1 cellular context compared by ENCODE assay signal in the genomic region with DNA sequence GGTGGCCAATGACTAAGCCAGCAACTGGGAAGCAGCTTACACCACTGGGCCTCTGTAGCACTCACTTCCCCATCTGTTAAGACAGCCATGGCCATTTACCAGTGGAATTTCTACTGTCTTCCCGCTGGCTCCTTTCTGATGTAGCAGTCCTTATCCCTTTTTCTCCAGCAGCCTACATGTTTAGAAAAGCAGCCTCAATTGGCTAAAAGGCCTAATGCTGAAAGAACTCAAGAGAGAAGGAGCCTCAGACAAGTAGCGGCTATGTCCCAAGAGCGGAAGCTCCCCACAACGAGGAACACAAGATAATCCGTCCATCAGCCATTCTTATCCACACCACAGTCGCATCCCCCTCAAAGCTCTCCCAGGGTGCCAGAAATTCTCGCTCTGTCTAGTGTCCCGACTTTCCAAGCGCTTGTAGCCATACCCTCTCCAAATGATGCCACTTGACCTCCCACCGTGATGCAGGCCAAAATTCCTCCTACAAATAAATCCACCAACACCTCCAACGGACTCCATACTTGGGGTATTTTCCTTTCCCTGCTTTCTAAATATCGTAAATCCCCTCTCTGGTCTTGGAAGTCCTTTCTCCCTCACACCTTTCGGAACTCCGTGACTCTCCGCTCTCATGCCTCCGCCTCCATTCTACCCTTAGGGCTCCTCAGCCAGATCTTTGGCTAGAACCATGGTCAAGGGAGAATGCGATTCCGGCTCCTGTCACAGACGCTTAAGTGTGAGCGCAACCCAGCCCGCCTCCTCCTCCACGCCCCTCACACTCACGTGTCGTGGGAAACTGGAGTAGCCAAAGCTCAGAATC.
TF ChIP-seq lines count a peak whose summit lies in the region.

No MANE protein-coding gene starts in this region.

TF ChIP-seq in GM12878, 131 proteins besides CTCF, POLR2A, EP300 and RAD21 (continues in another document):
- TF ChIP-seq CREB1 (IDR thresholded peaks at IDR 0.05; ENCODE audit: low read depth) (no peak), MTA3 (IDR thresholded peaks at IDR 0.05; ENCODE audit: borderline replicate concordance, low read length) (no peak), SUZ12 (IDR thresholded peaks at IDR 0.05; ENCODE audit: unreplicated experiment) (no peak), SIN3A (IDR thresholded peaks at IDR 0.05; ENCODE audit: low read depth, low read length) (0 out of 2 replicates have a peak, but pooled peaks have one; percentile 83), ETV6 (conservative IDR thresholded peaks at IDR 0.05 in 1 of 2, IDR thresholded peaks at IDR 0.05 in 1 of 2; ENCODE audit: borderline replicate concordance in 1 of 2, low read depth in 1 of 2) (no peak), POU2F2 (IDR thresholded peaks at IDR 0.05; ENCODE audit: borderline replicate concordance, low read depth, low read length) (peak; percentile 45; the same call in 1 of the 3 replicates), SPI1 (IDR thresholded peaks at IDR 0.05; ENCODE audit: borderline replicate concordance, insufficient read depth, low read depth, low read length) (peak; percentile 65), MTA2 (IDR thresholded peaks at IDR 0.05; ENCODE audit: low read depth) (0 out of 2 replicates have a peak, but pooled peaks have one; percentile 29), MXI1 (IDR thresholded peaks at IDR 0.05; ENCODE audit: low read depth, low read length) (no peak), MYB (IDR thresholded peaks at IDR 0.05; ENCODE audit: borderline replicate concordance, low read depth, low read length) (no peak), ZSCAN29 (IDR thresholded peaks at IDR 0.05) (peak; percentile 43; the same call in 1 of the 2 replicates), LARP7 (IDR thresholded peaks at IDR 0.05) (peak; percentile 48; the same call in 1 of the 2 replicates), TCF12 (IDR thresholded peaks at IDR 0.05; ENCODE audit: low read depth, low read length) (no peak), BMI1 (IDR thresholded peaks at IDR 0.05; ENCODE audit: borderline replicate concordance) (0 out of 2 replicates have a peak, but pooled peaks have one; percentile 32), PAX8 (IDR thresholded peaks at IDR 0.05) (no peak), ZBED1 (IDR thresholded peaks at IDR 0.05; ENCODE audit: borderline replicate concordance) (peak; percentile 23; the same call in 1 of the 2 replicates), NFIC (IDR thresholded peaks at IDR 0.05; ENCODE audit: low read depth, low read length) (no peak), YY1 (IDR thresholded peaks at IDR 0.05; ENCODE audit: low read depth, low read length) (peak; percentile 18; the same call in 1 of the 2 replicates), NBN (IDR thresholded peaks at IDR 0.05) (0 out of 2 replicates have a peak, but pooled peaks have one; percentile 20), KLF5 (IDR thresholded peaks at IDR 0.05; ENCODE audit: partially characterized antibody) (no peak), MEF2B (IDR thresholded peaks at IDR 0.05; ENCODE audit: partially characterized antibody, poor library complexity, severe bottlenecking) (no peak), NFXL1 (IDR thresholded peaks at IDR 0.05; ENCODE audit: borderline replicate concordance) (no peak), NRF1 (conservative IDR thresholded peaks at IDR 0.05; ENCODE audit: low read depth, low read length) (no peak), CBFB (IDR thresholded peaks at IDR 0.05; ENCODE audit: low read depth) (0 out of 2 replicates have a peak, but pooled peaks have one; percentile 32), SMC3 (IDR thresholded peaks at IDR 0.05; ENCODE audit: borderline replicate concordance, low read length) (no peak), ZZZ3 (IDR thresholded peaks at IDR 0.05; ENCODE audit: control insufficient read depth, insufficient read length, low read depth) (no peak)
- TF ChIP-seq, protein P1, sequence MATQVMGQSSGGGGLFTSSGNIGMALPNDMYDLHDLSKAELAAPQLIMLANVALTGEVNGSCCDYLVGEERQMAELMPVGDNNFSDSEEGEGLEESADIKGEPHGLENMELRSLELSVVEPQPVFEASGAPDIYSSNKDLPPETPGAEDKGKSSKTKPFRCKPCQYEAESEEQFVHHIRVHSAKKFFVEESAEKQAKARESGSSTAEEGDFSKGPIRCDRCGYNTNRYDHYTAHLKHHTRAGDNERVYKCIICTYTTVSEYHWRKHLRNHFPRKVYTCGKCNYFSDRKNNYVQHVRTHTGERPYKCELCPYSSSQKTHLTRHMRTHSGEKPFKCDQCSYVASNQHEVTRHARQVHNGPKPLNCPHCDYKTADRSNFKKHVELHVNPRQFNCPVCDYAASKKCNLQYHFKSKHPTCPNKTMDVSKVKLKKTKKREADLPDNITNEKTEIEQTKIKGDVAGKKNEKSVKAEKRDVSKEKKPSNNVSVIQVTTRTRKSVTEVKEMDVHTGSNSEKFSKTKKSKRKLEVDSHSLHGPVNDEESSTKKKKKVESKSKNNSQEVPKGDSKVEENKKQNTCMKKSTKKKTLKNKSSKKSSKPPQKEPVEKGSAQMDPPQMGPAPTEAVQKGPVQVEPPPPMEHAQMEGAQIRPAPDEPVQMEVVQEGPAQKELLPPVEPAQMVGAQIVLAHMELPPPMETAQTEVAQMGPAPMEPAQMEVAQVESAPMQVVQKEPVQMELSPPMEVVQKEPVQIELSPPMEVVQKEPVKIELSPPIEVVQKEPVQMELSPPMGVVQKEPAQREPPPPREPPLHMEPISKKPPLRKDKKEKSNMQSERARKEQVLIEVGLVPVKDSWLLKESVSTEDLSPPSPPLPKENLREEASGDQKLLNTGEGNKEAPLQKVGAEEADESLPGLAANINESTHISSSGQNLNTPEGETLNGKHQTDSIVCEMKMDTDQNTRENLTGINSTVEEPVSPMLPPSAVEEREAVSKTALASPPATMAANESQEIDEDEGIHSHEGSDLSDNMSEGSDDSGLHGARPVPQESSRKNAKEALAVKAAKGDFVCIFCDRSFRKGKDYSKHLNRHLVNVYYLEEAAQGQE (IDR thresholded peaks at IDR 0.05; ENCODE audit: low read depth, low read length): no peak; the same call in 1 of the 2 replicates
- TF ChIP-seq, protein P2, sequence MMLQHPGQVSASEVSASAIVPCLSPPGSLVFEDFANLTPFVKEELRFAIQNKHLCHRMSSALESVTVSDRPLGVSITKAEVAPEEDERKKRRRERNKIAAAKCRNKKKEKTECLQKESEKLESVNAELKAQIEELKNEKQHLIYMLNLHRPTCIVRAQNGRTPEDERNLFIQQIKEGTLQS (IDR thresholded peaks at IDR 0.05; ENCODE audit: borderline replicate concordance, extremely low read depth, low read depth, low read length): no peak
- TF ChIP-seq, protein P3, sequence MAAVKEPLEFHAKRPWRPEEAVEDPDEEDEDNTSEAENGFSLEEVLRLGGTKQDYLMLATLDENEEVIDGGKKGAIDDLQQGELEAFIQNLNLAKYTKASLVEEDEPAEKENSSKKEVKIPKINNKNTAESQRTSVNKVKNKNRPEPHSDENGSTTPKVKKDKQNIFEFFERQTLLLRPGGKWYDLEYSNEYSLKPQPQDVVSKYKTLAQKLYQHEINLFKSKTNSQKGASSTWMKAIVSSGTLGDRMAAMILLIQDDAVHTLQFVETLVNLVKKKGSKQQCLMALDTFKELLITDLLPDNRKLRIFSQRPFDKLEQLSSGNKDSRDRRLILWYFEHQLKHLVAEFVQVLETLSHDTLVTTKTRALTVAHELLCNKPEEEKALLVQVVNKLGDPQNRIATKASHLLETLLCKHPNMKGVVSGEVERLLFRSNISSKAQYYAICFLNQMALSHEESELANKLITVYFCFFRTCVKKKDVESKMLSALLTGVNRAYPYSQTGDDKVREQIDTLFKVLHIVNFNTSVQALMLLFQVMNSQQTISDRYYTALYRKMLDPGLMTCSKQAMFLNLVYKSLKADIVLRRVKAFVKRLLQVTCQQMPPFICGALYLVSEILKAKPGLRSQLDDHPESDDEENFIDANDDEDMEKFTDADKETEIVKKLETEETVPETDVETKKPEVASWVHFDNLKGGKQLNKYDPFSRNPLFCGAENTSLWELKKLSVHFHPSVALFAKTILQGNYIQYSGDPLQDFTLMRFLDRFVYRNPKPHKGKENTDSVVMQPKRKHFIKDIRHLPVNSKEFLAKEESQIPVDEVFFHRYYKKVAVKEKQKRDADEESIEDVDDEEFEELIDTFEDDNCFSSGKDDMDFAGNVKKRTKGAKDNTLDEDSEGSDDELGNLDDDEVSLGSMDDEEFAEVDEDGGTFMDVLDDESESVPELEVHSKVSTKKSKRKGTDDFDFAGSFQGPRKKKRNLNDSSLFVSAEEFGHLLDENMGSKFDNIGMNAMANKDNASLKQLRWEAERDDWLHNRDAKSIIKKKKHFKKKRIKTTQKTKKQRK (IDR thresholded peaks at IDR 0.05; ENCODE audit: low read depth, low read length): no peak
- TF ChIP-seq, protein P4, sequence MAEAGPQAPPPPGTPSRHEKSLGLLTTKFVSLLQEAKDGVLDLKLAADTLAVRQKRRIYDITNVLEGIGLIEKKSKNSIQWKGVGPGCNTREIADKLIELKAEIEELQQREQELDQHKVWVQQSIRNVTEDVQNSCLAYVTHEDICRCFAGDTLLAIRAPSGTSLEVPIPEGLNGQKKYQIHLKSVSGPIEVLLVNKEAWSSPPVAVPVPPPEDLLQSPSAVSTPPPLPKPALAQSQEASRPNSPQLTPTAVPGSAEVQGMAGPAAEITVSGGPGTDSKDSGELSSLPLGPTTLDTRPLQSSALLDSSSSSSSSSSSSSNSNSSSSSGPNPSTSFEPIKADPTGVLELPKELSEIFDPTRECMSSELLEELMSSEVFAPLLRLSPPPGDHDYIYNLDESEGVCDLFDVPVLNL (IDR thresholded peaks at IDR 0.05; ENCODE audit: low read depth, low read length): no peak
- TF ChIP-seq, protein P5, sequence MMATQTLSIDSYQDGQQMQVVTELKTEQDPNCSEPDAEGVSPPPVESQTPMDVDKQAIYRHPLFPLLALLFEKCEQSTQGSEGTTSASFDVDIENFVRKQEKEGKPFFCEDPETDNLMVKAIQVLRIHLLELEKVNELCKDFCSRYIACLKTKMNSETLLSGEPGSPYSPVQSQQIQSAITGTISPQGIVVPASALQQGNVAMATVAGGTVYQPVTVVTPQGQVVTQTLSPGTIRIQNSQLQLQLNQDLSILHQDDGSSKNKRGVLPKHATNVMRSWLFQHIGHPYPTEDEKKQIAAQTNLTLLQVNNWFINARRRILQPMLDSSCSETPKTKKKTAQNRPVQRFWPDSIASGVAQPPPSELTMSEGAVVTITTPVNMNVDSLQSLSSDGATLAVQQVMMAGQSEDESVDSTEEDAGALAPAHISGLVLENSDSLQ (IDR thresholded peaks at IDR 0.05): no peak
- TF ChIP-seq, protein P6, sequence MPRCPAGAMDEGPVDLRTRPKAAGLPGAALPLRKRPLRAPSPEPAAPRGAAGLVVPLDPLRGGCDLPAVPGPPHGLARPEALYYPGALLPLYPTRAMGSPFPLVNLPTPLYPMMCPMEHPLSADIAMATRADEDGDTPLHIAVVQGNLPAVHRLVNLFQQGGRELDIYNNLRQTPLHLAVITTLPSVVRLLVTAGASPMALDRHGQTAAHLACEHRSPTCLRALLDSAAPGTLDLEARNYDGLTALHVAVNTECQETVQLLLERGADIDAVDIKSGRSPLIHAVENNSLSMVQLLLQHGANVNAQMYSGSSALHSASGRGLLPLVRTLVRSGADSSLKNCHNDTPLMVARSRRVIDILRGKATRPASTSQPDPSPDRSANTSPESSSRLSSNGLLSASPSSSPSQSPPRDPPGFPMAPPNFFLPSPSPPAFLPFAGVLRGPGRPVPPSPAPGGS (IDR thresholded peaks at IDR 0.05; ENCODE audit: borderline replicate concordance, insufficient read depth, low read depth, low read length, poor library complexity, severe bottlenecking): no peak
- TF ChIP-seq, protein P7, sequence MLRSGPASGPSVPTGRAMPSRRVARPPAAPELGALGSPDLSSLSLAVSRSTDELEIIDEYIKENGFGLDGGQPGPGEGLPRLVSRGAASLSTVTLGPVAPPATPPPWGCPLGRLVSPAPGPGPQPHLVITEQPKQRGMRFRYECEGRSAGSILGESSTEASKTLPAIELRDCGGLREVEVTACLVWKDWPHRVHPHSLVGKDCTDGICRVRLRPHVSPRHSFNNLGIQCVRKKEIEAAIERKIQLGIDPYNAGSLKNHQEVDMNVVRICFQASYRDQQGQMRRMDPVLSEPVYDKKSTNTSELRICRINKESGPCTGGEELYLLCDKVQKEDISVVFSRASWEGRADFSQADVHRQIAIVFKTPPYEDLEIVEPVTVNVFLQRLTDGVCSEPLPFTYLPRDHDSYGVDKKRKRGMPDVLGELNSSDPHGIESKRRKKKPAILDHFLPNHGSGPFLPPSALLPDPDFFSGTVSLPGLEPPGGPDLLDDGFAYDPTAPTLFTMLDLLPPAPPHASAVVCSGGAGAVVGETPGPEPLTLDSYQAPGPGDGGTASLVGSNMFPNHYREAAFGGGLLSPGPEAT (IDR thresholded peaks at IDR 0.05; ENCODE audit: low read depth): no peak; the same call in 1 of the 2 replicates
- TF ChIP-seq, protein P8, sequence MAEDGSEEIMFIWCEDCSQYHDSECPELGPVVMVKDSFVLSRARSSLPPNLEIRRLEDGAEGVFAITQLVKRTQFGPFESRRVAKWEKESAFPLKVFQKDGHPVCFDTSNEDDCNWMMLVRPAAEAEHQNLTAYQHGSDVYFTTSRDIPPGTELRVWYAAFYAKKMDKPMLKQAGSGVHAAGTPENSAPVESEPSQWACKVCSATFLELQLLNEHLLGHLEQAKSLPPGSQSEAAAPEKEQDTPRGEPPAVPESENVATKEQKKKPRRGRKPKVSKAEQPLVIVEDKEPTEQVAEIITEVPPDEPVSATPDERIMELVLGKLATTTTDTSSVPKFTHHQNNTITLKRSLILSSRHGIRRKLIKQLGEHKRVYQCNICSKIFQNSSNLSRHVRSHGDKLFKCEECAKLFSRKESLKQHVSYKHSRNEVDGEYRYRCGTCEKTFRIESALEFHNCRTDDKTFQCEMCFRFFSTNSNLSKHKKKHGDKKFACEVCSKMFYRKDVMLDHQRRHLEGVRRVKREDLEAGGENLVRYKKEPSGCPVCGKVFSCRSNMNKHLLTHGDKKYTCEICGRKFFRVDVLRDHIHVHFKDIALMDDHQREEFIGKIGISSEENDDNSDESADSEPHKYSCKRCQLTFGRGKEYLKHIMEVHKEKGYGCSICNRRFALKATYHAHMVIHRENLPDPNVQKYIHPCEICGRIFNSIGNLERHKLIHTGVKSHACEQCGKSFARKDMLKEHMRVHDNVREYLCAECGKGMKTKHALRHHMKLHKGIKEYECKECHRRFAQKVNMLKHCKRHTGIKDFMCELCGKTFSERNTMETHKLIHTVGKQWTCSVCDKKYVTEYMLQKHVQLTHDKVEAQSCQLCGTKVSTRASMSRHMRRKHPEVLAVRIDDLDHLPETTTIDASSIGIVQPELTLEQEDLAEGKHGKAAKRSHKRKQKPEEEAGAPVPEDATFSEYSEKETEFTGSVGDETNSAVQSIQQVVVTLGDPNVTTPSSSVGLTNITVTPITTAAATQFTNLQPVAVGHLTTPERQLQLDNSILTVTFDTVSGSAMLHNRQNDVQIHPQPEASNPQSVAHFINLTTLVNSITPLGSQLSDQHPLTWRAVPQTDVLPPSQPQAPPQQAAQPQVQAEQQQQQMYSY (CRISPR knock-in tag; IDR thresholded peaks at IDR 0.05): no peak
